ENCODE assay signal across 16 cellular contexts in genomic region chr4:171130126-171130801, GRCh38.
DNase-seq lines count a peak whose midpoint lies in the region; ATAC-seq and TF ChIP-seq lines count a peak whose summit lies in the region.
"Had no signal": no experiment of that assay in that cellular context is flagged by ENCODE, and none has a peak within 500 bp of the region (broad histone marks: within the 10 kb centered on the region; RNA-seq: fewer than 3 reads in every experiment).

No MANE protein-coding gene starts in this region.

- peak overlapping the region; percentile 8 for H3K4me3 Mint-ChIP-seq in progenitor cell of endocrine pancreas (ENCODE audit: low read depth)
- H3K4me3 Mint-ChIP-seq: dendritic cell treated with granulocyte-macrophage colony-stimulating factor and Interleukin-4, amounts not matched to agents 40 ng/mL and 50 ng/mL, for 4 days; IgD-negative memory B cell had no signal

- H2AFZ ChIP-seq in KMS-11 (ENCODE audit: low read depth): no peak overlapping the region
- H2AFZ ChIP-seq in smooth muscle cell (ENCODE audit: low read depth): no peak overlapping the region

- H3K36me3 ChIP-seq in KMS-11 (ENCODE audit: insufficient read depth) (no peaks in the 10 kb centered on the region), smooth muscle cell (ENCODE audit: low read depth) (no peaks in the 10 kb centered on the region)
- H3K36me3 ChIP-seq: SJSA1 had no signal

- intact Hi-C loops in head of caudate nucleus (cut with DNase I): no loop called here

- DNase-seq in glomerular visceral epithelial cell (ENCODE audit: extremely low spot score) (peak; percentile 62), progenitor cell of endocrine pancreas (ENCODE audit: low spot score, unreplicated experiment) (no peak), NCI-H526 treated with DMSO at 0.1 percent for 48 hours (lab: John Stamatoyannopoulos, UW) (no peak), smooth muscle cell (lab: John Stamatoyannopoulos, UW; ENCODE audit: unreplicated experiment) (no peak), head of caudate nucleus (no peak)
- no peak for DNase-seq in stimulated activated naive CD4-positive, alpha-beta T cell (lab: John Stamatoyannopoulos, UW)
- DNase-seq: AML-193, NCI-H1105, small intestine had no signal

- H3K36me3 Mint-ChIP-seq in progenitor cell of endocrine pancreas (ENCODE audit: insufficient read depth): no peaks in the 10 kb centered on the region
- H3K36me3 Mint-ChIP-seq: IgD-negative memory B cell had no signal

- H3K9ac ChIP-seq in KMS-11 (no peak overlapping the region), smooth muscle cell (ENCODE audit: low read depth) (no peak overlapping the region)

- peak; percentile 58 for ATAC-seq in GM18909 (IDR thresholded peaks at IDR 0.05; ENCODE audit: poor library complexity, unreplicated experiment)

- 80% methylated on average over 5 of the region's 5 CpGs for WGBS in smooth muscle cell (ENCODE audit: low lambda C conversion rate)

- H3F3A ChIP-seq in smooth muscle cell (ENCODE audit: low read depth): no peaks in the 10 kb centered on the region

- TF ChIP-seq CTCF in KMS-11 (conservative IDR thresholded peaks at IDR 0.05; ENCODE audit: low read depth, low read length) (no peak), progenitor cell of endocrine pancreas (IDR thresholded peaks at IDR 0.05; ENCODE audit: unreplicated experiment) (no peak), smooth muscle cell (IDR thresholded peaks at IDR 0.05; ENCODE audit: borderline replicate concordance, insufficient read depth, poor library complexity, severe bottlenecking) (no peak)

- H3K27me3 ChIP-seq in KMS-11 (ENCODE audit: insufficient read depth, low read depth) (no peaks in the 10 kb centered on the region), smooth muscle cell (ENCODE audit: low read depth) (no peaks in the 10 kb centered on the region)
- H3K27me3 ChIP-seq: SJSA1 had no signal

- H3K4me1 Mint-ChIP-seq in progenitor cell of endocrine pancreas (ENCODE audit: low read depth): peaks cover 17% of the 10 kb centered on the region
- H3K4me1 Mint-ChIP-seq: IgD-negative memory B cell had no signal

- H3K9me3 Mint-ChIP-seq in progenitor cell of endocrine pancreas (ENCODE audit: low read depth): no peaks in the 10 kb centered on the region
- H3K9me3 Mint-ChIP-seq: dendritic cell treated with granulocyte-macrophage colony-stimulating factor and Interleukin-4, amounts not matched to agents 40 ng/mL and 50 ng/mL, for 4 days; IgD-negative memory B cell had no signal

- H3K27ac Mint-ChIP-seq in progenitor cell of endocrine pancreas: peak overlapping the region; percentile 19
- H3K27ac Mint-ChIP-seq: activated T-helper 2 cell treated with anti-CD3 and anti-CD28 coated beads, Interferon-gamma antibody, Interleukin-2, Interleukin-4, amounts not matched to agents 10 μg/mL and 5 μg/mL and 100 μg/mL, durations not matched to agents 14 hours and 24 hours and 36 hours; dendritic cell treated with granulocyte-macrophage colony-stimulating factor and Interleukin-4, amounts not matched to agents 40 ng/mL and 50 ng/mL, for 4 days; IgD-negative memory B cell had no signal

- H3K27ac ChIP-seq in KMS-11: no peak overlapping the region
- no peak overlapping the region for H3K27ac ChIP-seq in smooth muscle cell (ENCODE audit: low read depth)
- H3K27ac ChIP-seq: SJSA1 had no signal

- no peaks in the 10 kb centered on the region for H3K9me3 ChIP-seq in smooth muscle cell (replicated peaks; ENCODE audit: low read depth)
- H3K9me3 ChIP-seq: SJSA1 had no signal

- H4K20me1 ChIP-seq in KMS-11 (ENCODE audit: insufficient read depth) (no peaks in the 10 kb centered on the region), smooth muscle cell (ENCODE audit: low read depth) (no peaks in the 10 kb centered on the region)

- H3K27me3 Mint-ChIP-seq in progenitor cell of endocrine pancreas: no peaks in the 10 kb centered on the region
- H3K27me3 Mint-ChIP-seq: dendritic cell treated with granulocyte-macrophage colony-stimulating factor and Interleukin-4, amounts not matched to agents 40 ng/mL and 50 ng/mL, for 4 days; IgD-negative memory B cell had no signal

- H3K4me3 ChIP-seq in KMS-11 (IDR thresholded peaks at IDR 0.05; ENCODE audit: insufficient read depth, low read depth, low read length): no peak overlapping the region
- H3K4me3 ChIP-seq in smooth muscle cell: no peak overlapping the region
- H3K4me3 ChIP-seq: lung, SJSA1 had no signal

- H3K4me1 ChIP-seq in KMS-11 (ENCODE audit: low read depth, poor library complexity, severe bottlenecking) (peaks cover 12% of the 10 kb centered on the region), smooth muscle cell (ENCODE audit: low read depth) (no peaks in the 10 kb centered on the region)
- H3K4me1 ChIP-seq: SJSA1 had no signal

- H3K4me2 ChIP-seq in KMS-11 (peak overlapping the region; percentile 17; the same call in 1 of the 2 replicates), smooth muscle cell (no peak overlapping the region)

- H3K79me2 ChIP-seq in KMS-11 (ENCODE audit: insufficient read depth, low read depth): no peaks in the 10 kb centered on the region
- H3K79me2 ChIP-seq in smooth muscle cell (ENCODE audit: low read depth): no peaks in the 10 kb centered on the region
